31 cellular contexts compared by ENCODE assay signal in genomic region chr1:54651608-54652007, GRCh38. TPM values are rescaled to one million over a fixed set of nuclear protein-coding genes. Genes with fewer than 3 reads are reported as not detected.
"Had no signal": no experiment of that assay in that cellular context is flagged by ENCODE, and none has a peak within 500 bp of the region (broad histone marks: within the 10 kb centered on the region; RNA-seq: fewer than 3 reads in every experiment).

No MANE protein-coding gene starts in this region.

- H3K36me3 Mint-ChIP-seq: activated naive CD4-positive, alpha-beta T cell treated with anti-CD3 and anti-CD28 coated beads, Interleukin-2, amount 50 U/mL, for 72 hours; WTC11 had no signal

- DNase-seq: activated CD4-positive, alpha-beta T cell treated with anti-CD3 and anti-CD28 coated beads for 1 hour; activated CD4-positive, alpha-beta T cell treated with anti-CD3 and anti-CD28 coated beads, Interleukin-2, amount 10 ng/mL, durations not matched to agents 24 days and 14 days; activated CD4-positive, alpha-beta T cell treated with anti-CD3 and anti-CD28 coated beads, Interleukin-2, amount 50 U/mL, for 48 hours; activated CD8-positive, alpha-beta memory T cell treated with anti-CD3 and anti-CD28 coated beads for 24 hours; activated effector memory CD4-positive, alpha-beta T cell treated with anti-CD3 and anti-CD28 coated beads, Interleukin-2, amount 50 U/mL, for 16 hours; activated naive CD4-positive, alpha-beta T cell treated with Interleukin-2 at 50 U/mL for 16 hours; activated naive CD8-positive, alpha-beta T cell treated with anti-CD3 and anti-CD28 coated beads, Interleukin-2, amount 50 U/mL, for 24 hours; activated T-cell treated with anti-CD3 and anti-CD28 coated beads, Interleukin-2, amount 50 U/mL, for 4 hours; amniotic stem cell; body of pancreas; central memory CD4-positive, alpha-beta T cell; NCI-H1048; NCI-H146; NCI-H1930; NCI-H2171; NCI-H2227 treated with DMSO at 0.1 percent for 48 hours; NCI-H446 treated with DMSO at 0.1 percent for 48 hours; NCI-H524 treated with DMSO at 0.1 percent for 48 hours; NCI-H774 had no signal

- H3K27ac Mint-ChIP-seq: activated CD4-positive, alpha-beta T cell treated with anti-CD3 and anti-CD28 coated beads, Interleukin-2, amount 10 ng/mL, durations not matched to agents 24 days and 14 days; activated naive CD4-positive, alpha-beta T cell treated with anti-CD3 and anti-CD28 coated beads, Interleukin-2, amount 50 U/mL, for 72 hours; activated naive CD8-positive, alpha-beta T cell treated with anti-CD3 and anti-CD28 coated beads, Interleukin-2, amount 50 U/mL, for 24 hours; T-helper 1 cell treated with Interleukin-12 subunit alpha and Interleukin-12 subunit beta and Interleukin-4 antibody, amounts not matched to agents 30 μg/mL and 1 μg/mL, for 36 hours; WTC11 had no signal

- H3K9me3 Mint-ChIP-seq: activated CD4-positive, alpha-beta T cell treated with anti-CD3 and anti-CD28 coated beads, Interleukin-2, amount 10 ng/mL, durations not matched to agents 24 days and 14 days; activated naive CD4-positive, alpha-beta T cell treated with anti-CD3 and anti-CD28 coated beads, Interleukin-2, amount 50 U/mL, for 72 hours; activated naive CD8-positive, alpha-beta T cell treated with anti-CD3 and anti-CD28 coated beads, Interleukin-2, amount 50 U/mL, for 24 hours; activated T-cell treated with anti-CD3 and anti-CD28 coated beads, Interleukin-2, amount 50 U/mL, for 4 hours; T-helper 1 cell treated with Interleukin-12 subunit alpha and Interleukin-12 subunit beta and Interleukin-4 antibody, amounts not matched to agents 30 μg/mL and 1 μg/mL, for 36 hours; WTC11 had no signal

- H3K4me3 Mint-ChIP-seq: activated CD4-positive, alpha-beta T cell treated with anti-CD3 and anti-CD28 coated beads, Interleukin-2, amount 10 ng/mL, durations not matched to agents 24 days and 14 days; activated naive CD8-positive, alpha-beta T cell treated with anti-CD3 and anti-CD28 coated beads, Interleukin-2, amount 50 U/mL, for 24 hours; activated T-cell treated with anti-CD3 and anti-CD28 coated beads, Interleukin-2, amount 50 U/mL, for 4 hours; T-helper 1 cell treated with Interleukin-12 subunit alpha and Interleukin-12 subunit beta and Interleukin-4 antibody, amounts not matched to agents 30 μg/mL and 1 μg/mL, for 36 hours; WTC11 had no signal

- H3K4me3 ChIP-seq: ascending aorta, body of pancreas, SK-N-MC had no signal

- ATAC-seq: activated naive CD4-positive, alpha-beta T cell treated with anti-CD3 and anti-CD28 coated beads, Interleukin-2, amount 50 U/mL, for 72 hours; activated naive CD8-positive, alpha-beta T cell treated with anti-CD3 and anti-CD28 coated beads, Interleukin-2, amount 50 U/mL, for 24 hours; activated T-cell treated with anti-CD3 and anti-CD28 coated beads, Interleukin-2, amount 50 U/mL, for 4 hours; body of pancreas; Right ventricle myocardium inferior; WTC11 had no signal

- H3K4me1 Mint-ChIP-seq: activated CD4-positive, alpha-beta T cell treated with anti-CD3 and anti-CD28 coated beads, Interleukin-2, amount 10 ng/mL, durations not matched to agents 24 days and 14 days; activated naive CD8-positive, alpha-beta T cell treated with anti-CD3 and anti-CD28 coated beads, Interleukin-2, amount 50 U/mL, for 24 hours had no signal

- H3K27ac ChIP-seq: ascending aorta, body of pancreas, SK-N-MC had no signal

- H3K27me3 ChIP-seq: ascending aorta, body of pancreas had no signal

- H3K36me3 ChIP-seq: ascending aorta had no signal

- H3K4me1 ChIP-seq: ascending aorta, body of pancreas had no signal

- H3K9me3 ChIP-seq: ascending aorta, body of pancreas had no signal

RNA-seq across cellular contexts. Expression of gene MROH7, which starts 10.0 kb away (rescaled TPM):
- total RNA-seq: LHCN-M2, M059J, OCI-LY7, RPMI7951 had no signal

RNA-seq across cellular contexts. Expression of gene FAM151A, which starts 28.3 kb away (rescaled TPM):
- total RNA-seq: activated CD4-positive, alpha-beta T cell treated with anti-CD3 and anti-CD28 coated beads, Interleukin-2, amount 10 ng/mL, durations not matched to agents 24 days and 14 days; activated naive CD4-positive, alpha-beta T cell treated with anti-CD3 and anti-CD28 coated beads, Interleukin-2, amount 50 U/mL, for 72 hours; activated T-cell treated with anti-CD3 and anti-CD28 coated beads, Interleukin-2, amount 50 U/mL, for 4 hours; ascending aorta; body of pancreas; bronchial epithelial cell; chondrocyte; LHCN-M2; M059J; OCI-LY7; RPMI7951 had no signal
